In the genomic region with DNA sequence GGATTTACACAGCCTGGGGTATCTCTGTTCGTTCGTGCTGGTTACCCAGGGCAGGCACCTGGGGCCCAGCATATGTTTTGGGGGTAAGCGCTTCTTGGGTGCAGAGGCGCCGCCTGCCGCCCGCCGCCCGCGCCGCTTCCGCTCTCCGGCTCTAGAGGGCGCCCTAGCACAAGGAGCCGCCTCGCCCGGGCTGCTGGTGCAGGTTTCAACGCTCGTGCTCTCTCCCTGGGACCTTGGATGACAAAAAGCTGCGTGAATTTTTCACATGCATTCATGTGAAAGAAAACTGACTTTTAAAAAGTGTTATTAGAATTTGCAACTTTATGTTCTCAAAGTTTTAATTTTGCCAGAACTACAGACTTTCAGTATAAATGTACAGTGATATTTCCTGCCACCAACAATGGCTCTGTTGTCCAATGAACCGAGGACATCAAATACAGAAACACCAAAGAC, we compare ENCODE assay signal across 8 cellular contexts. TPM values are rescaled to one million over a fixed set of nuclear protein-coding genes. Genes with fewer than 3 reads are reported as not detected.
DNase-seq lines count a peak whose midpoint lies in the region; ATAC-seq and TF ChIP-seq lines count a peak whose summit lies in the region.

No MANE protein-coding gene starts in this region.

- POLR2A ChIA-PET in CD4-positive, alpha-beta T cell (lab: Charles Lee), result no interaction called here
- POLR2A ChIA-PET in naive thymus-derived CD8-positive, alpha-beta T cell (lab: Charles Lee), result no interaction called here

- CTCF ChIA-PET in CD4-positive, alpha-beta T cell (lab: Charles Lee), result interaction anchor here (0.6 to 1.7 kb wide), 4 partner anchors 9 to 125 kb away, joined by 3 to 12 read pairs (median 3); no protein-coding TSS in a partner anchor

- H3K4me1 Mint-ChIP-seq in CD4-positive, alpha-beta T cell (ENCODE audit: low read depth), result peaks cover 8% of the 10 kb centered on the region
- H3K4me1 Mint-ChIP-seq in naive thymus-derived CD8-positive, alpha-beta T cell, result peaks cover 4 to 9% (median 7%) of the 10 kb centered on the region in 4 donors
- H3K4me1 Mint-ChIP-seq in stimulated activated naive B cell treated with anti-CD40 and anti-IgM and Interleukin-4, amounts not matched to agents 10 μg/mL and 1 μg/mL and 100 μg/mL, for 72 hours, result peaks cover 15 to 16% of the 10 kb centered on the region in 2 donors

- H3K27me3 Mint-ChIP-seq in CD4-positive, alpha-beta T cell, result peaks cover 8% of the 10 kb centered on the region
- peaks cover 0 to 1% (median 0%) of the 10 kb centered on the region in 5 donors for H3K27me3 Mint-ChIP-seq in naive thymus-derived CD8-positive, alpha-beta T cell
- H3K27me3 Mint-ChIP-seq in stimulated activated naive B cell treated with anti-CD40 and anti-IgM and Interleukin-4, amounts not matched to agents 10 μg/mL and 1 μg/mL and 100 μg/mL, for 72 hours, result peaks cover 20 to 23% of the 10 kb centered on the region in 2 donors

- no peak overlapping the region for H3K27ac Mint-ChIP-seq in CD4-positive, alpha-beta T cell
- H3K27ac Mint-ChIP-seq in naive thymus-derived CD8-positive, alpha-beta T cell, result peak overlapping the region in 2 of 10 donors; percentile 54 to 86
- H3K27ac Mint-ChIP-seq in stimulated activated naive B cell treated with anti-CD40 and anti-IgM and Interleukin-4, amounts not matched to agents 10 μg/mL and 1 μg/mL and 100 μg/mL, for 72 hours, result no peak overlapping the region

- intact Hi-C loops in CD4-positive, alpha-beta T cell (cut with DNase I, micrococcal nuclease), result loop anchor here (1.0 to 10.0 kb wide), 4 partner anchors 107 to 239 kb away; a partner anchor contains a TSS

- H3K36me3 Mint-ChIP-seq in CD4-positive, alpha-beta T cell (ENCODE audit: low read depth), result no peaks in the 10 kb centered on the region
- H3K36me3 Mint-ChIP-seq in naive thymus-derived CD8-positive, alpha-beta T cell, result no peaks in the 10 kb centered on the region
- no peaks in the 10 kb centered on the region for H3K36me3 Mint-ChIP-seq in stimulated activated naive B cell treated with anti-CD40 and anti-IgM and Interleukin-4, amounts not matched to agents 10 μg/mL and 1 μg/mL and 100 μg/mL, for 72 hours

- no peak overlapping the region for H3K4me3 Mint-ChIP-seq in CD4-positive, alpha-beta T cell
- no peak overlapping the region for H3K4me3 Mint-ChIP-seq in naive thymus-derived CD8-positive, alpha-beta T cell
- no peak overlapping the region for H3K4me3 Mint-ChIP-seq in stimulated activated naive B cell treated with anti-CD40 and anti-IgM and Interleukin-4, amounts not matched to agents 10 μg/mL and 1 μg/mL and 100 μg/mL, for 72 hours

- no peak overlapping the region for H3K27ac ChIP-seq in CD4-positive, alpha-beta T cell (ENCODE audit: low read depth, low read length)

- H3K27me3 ChIP-seq in CD4-positive, alpha-beta T cell (ENCODE audit: control insufficient read depth, insufficient read depth, low read length), result no peaks in the 10 kb centered on the region

- peak; percentile 96 for ATAC-seq in CD4-positive, alpha-beta T cell (ENCODE audit: poor library complexity)
- ATAC-seq in GM19043 (IDR thresholded peaks at IDR 0.05; ENCODE audit: low read depth, unreplicated experiment) (peak; percentile 75), HG03159 (IDR thresholded peaks at IDR 0.05; ENCODE audit: unreplicated experiment) (peak; percentile 73)
- peak; percentile 97 to 99 for ATAC-seq in naive thymus-derived CD8-positive, alpha-beta T cell
- peak; percentile 92 to 93 for ATAC-seq in stimulated activated naive B cell treated with anti-CD40 and anti-IgM and Interleukin-4, amounts not matched to agents 10 μg/mL and 1 μg/mL and 100 μg/mL, for 72 hours (replicated peaks)

- no peak overlapping the region for H3K4me3 ChIP-seq in epithelial cell of esophagus (ENCODE audit: low read length)

- DNase-seq in CD4-positive, alpha-beta T cell, result peak; percentile 47 to 91 (median 78)
- DNase-seq in NOMO-1 treated with dmso at 0.1 percent for 144 hours (lab: John Stamatoyannopoulos, UW; ENCODE audit: unreplicated experiment), result peak; percentile 67
- DNase-seq in activated CD8-positive, alpha-beta memory T cell treated with anti-CD3 and anti-CD28 coated beads, Interleukin-2, amount 50 U/mL, for 48 hours, result peak; percentile 98
- DNase-seq in epithelial cell of esophagus (ENCODE audit: low read depth), result peak; percentile 60
- DNase-seq in naive thymus-derived CD8-positive, alpha-beta T cell, result peak; percentile 62 to 85 (median 80)
- peak; percentile 74 for DNase-seq in stimulated activated naive B cell treated with anti-CD40 and anti-IgM and Interleukin-4, amounts not matched to agents 10 μg/mL and 1 μg/mL and 100 μg/mL, for 72 hours

- no peaks in the 10 kb centered on the region for H3K9me3 Mint-ChIP-seq in CD4-positive, alpha-beta T cell
- no peaks in the 10 kb centered on the region for H3K9me3 Mint-ChIP-seq in naive thymus-derived CD8-positive, alpha-beta T cell
- no peaks in the 10 kb centered on the region for H3K9me3 Mint-ChIP-seq in stimulated activated naive B cell treated with anti-CD40 and anti-IgM and Interleukin-4, amounts not matched to agents 10 μg/mL and 1 μg/mL and 100 μg/mL, for 72 hours

- H3K9me3 ChIP-seq in CD4-positive, alpha-beta T cell (ENCODE audit: control insufficient read depth, low read length), result no peaks in the 10 kb centered on the region

- peak; percentile 98 for TF ChIP-seq CTCF in CD4-positive, alpha-beta T cell (IDR thresholded peaks at IDR 0.05)
- peak; percentile 73 for TF ChIP-seq CTCF in epithelial cell of esophagus (IDR thresholded peaks at IDR 0.05; ENCODE audit: insufficient read depth, low read depth, low read length, missing control alignments)

RNA-seq across cellular contexts. Expression of a gene that starts 32.5 kb away (rescaled TPM):
- total RNA-seq in CD4-positive, alpha-beta T cell, result not detected
- not detected for total RNA-seq in naive thymus-derived CD8-positive, alpha-beta T cell
- polyA plus RNA-seq in naive thymus-derived CD8-positive, alpha-beta T cell, result not detected
